ENCODE assay signal across 14 cellular contexts in the genomic region with DNA sequence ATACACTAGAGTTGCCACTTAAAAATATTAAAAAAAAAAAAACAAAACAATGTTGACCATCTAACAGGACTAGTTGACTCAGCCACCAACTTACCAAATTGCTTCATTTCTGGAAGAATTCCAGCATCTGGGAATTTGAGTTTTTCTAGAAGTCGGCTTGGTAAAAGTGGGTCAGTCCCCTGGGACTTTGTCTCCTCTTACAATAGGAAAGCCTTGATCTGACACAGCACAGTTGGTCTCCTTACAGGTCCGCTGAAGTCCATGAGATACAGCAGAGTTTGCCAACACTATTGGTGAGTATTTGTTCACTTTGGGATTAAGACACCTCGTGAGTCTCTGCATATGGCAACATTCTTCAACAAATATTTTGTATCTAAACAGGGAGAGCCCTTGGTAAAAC.
DNase-seq lines count a peak whose midpoint lies in the region; ATAC-seq and TF ChIP-seq lines count a peak whose summit lies in the region.
"Had no signal": no experiment of that assay in that cellular context is flagged by ENCODE, and none has a peak within 500 bp of the region (broad histone marks: within the 10 kb centered on the region; RNA-seq: fewer than 3 reads in every experiment).

No MANE protein-coding gene starts in this region.

- TF ChIP-seq POLR2A in GM18505 (IDR thresholded peaks at IDR 0.05; ENCODE audit: borderline replicate concordance, extremely low read depth, insufficient read depth, insufficient read length) = no peak

- peak; percentile 10 for DNase-seq in fibroblast of peridontal ligament (ENCODE audit: extremely low read depth)
- no peak for DNase-seq in NCI-H2171 treated with DMSO at 0.1 percent for 48 hours (lab: John Stamatoyannopoulos, UW)
- DNase-seq in DMS153 treated with DMSO at 0.1 percent for 48 hours (lab: John Stamatoyannopoulos, UW; ENCODE audit: unreplicated experiment) = no peak
- DNase-seq in amniotic stem cell (lab: John Stamatoyannopoulos, UW) = no peak
- DNase-seq in NCI-H2227 (lab: John Stamatoyannopoulos, UW; ENCODE audit: unreplicated experiment) = no peak
- DNase-seq: CD4-positive, CD25-positive, alpha-beta regulatory T cell; central memory CD4-positive, alpha-beta T cell; Kasumi-1; left ventricle myocardium superior; nephron progenitor cell; right cardiac atrium had no signal

- ATAC-seq in GM18505 (IDR thresholded peaks at IDR 0.05; ENCODE audit: unreplicated experiment) (peak; percentile 4), GM21381 (IDR thresholded peaks at IDR 0.05; ENCODE audit: unreplicated experiment) (peak; percentile 5), HG03175 (IDR thresholded peaks at IDR 0.05; ENCODE audit: unreplicated experiment) (peak; percentile 11)
- ATAC-seq: left ventricle myocardium superior, right cardiac atrium had no signal
